Comparison of ENCODE assay signal across 18 cellular contexts in the genomic region with DNA sequence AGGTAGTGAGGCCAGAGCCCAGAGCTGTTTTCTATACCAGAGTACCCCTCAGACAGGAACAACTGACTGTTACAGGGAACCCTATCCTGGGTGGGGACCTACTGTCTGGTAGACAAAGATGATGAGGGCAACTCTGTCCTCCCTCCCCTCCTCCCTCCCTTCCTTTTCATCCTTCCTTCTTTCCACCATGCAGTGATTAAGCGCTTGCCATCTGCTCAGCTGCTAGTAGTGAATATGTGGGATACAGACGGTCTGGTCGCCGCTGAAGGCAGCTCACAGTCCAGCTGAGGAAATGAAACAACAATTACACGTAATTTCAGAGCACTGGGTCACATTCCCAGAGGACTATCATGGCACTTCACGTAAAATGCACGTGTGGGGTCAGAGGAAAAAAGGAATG.
"Had no signal": no experiment of that assay in that cellular context is flagged by ENCODE, and none has a peak within 500 bp of the region (broad histone marks: within the 10 kb centered on the region; RNA-seq: fewer than 3 reads in every experiment).

No MANE protein-coding gene starts in this region.

- H3K27me3 ChIP-seq: body of pancreas, foreskin keratinocyte, upper lobe of left lung had no signal

- DNase-seq: activated CD4-positive, alpha-beta T cell treated with anti-CD3 and anti-CD28 coated beads for 4 hours; activated effector memory CD4-positive, alpha-beta T cell treated with Interleukin-2 at 50 U/mL for 16 hours; amniotic stem cell; body of pancreas; foreskin keratinocyte; islet precursor cell; mammary epithelial cell; naive thymus-derived CD4-positive, alpha-beta T cell; psoas muscle; stimulated activated CD4-positive, alpha-beta T cell treated with anti-CD3 and anti-CD28 coated beads, Interleukin-12 subunit alpha, Interleukin-12 subunit beta, amount 100 ng/mL, for 4 hours; stimulated activated CD4-positive, alpha-beta T cell treated with anti-CD3 and anti-CD28 coated beads, Interleukin-2, amount 100 ng/mL, for 48 hours; stimulated activated CD8-positive, alpha-beta memory T cell treated with anti-CD3 and anti-CD28 coated beads, Interleukin-4, amount 100 ng/mL, for 48 hours; stimulated activated naive CD8-positive, alpha-beta T cell treated with anti-CD3 and anti-CD28 coated beads, Interleukin-15, Interleukin-2, amounts not matched to agents 100 U/mL and 50 U/mL, for 24 hours; T-cell; upper lobe of left lung had no signal

- H3K36me3 ChIP-seq: heart right ventricle, suprapubic skin, upper lobe of left lung had no signal

- H3K4me3 Mint-ChIP-seq: naive thymus-derived CD4-positive, alpha-beta T cell; T-cell had no signal

- H3K9me3 Mint-ChIP-seq: activated naive CD4-positive, alpha-beta T cell treated with anti-CD3 and anti-CD28 coated beads, Interleukin-2, amount 50 U/mL, for 72 hours; T-cell had no signal

- H3K27ac Mint-ChIP-seq: activated naive CD4-positive, alpha-beta T cell treated with anti-CD3 and anti-CD28 coated beads, Interleukin-2, amount 50 U/mL, for 72 hours; naive thymus-derived CD4-positive, alpha-beta T cell; T-cell had no signal

- H3K4me1 Mint-ChIP-seq: T-cell had no signal

- H3K4me1 ChIP-seq: body of pancreas, foreskin keratinocyte, psoas muscle had no signal

- H3K9me3 ChIP-seq: body of pancreas, heart right ventricle, psoas muscle, suprapubic skin, upper lobe of left lung had no signal

- H3K27ac ChIP-seq: body of pancreas, foreskin keratinocyte, heart right ventricle, psoas muscle, suprapubic skin, upper lobe of left lung had no signal

- H3K4me3 ChIP-seq: body of pancreas, heart right ventricle, psoas muscle, suprapubic skin, upper lobe of left lung had no signal

- H3K36me3 Mint-ChIP-seq: activated naive CD4-positive, alpha-beta T cell treated with anti-CD3 and anti-CD28 coated beads, Interleukin-2, amount 50 U/mL, for 72 hours; naive thymus-derived CD4-positive, alpha-beta T cell; T-cell had no signal
